5 cellular contexts compared by ENCODE assay signal in genomic region chr14:50356283-50356682, GRCh38. TPM values are rescaled to one million over a fixed set of nuclear protein-coding genes. Genes with fewer than 3 reads are reported as not detected.
DNase-seq lines count a peak whose midpoint lies in the region; ATAC-seq, FAIRE-seq and TF ChIP-seq lines count a peak whose summit lies in the region.
"Not testable (repeated sequence)": the region's sequence is repeated elsewhere in the genome, so short reads cannot be mapped to it uniquely, and the experiment has no call there.

No MANE protein-coding gene starts in this region.

- not testable (repeated sequence) for H3K4me1 ChIP-seq in HEK293 (ENCODE audit: control insufficient read depth, insufficient read depth, low read length); K562 (replicated peaks in 1 of 2; ENCODE audit: control insufficient read depth in 2 of 2, insufficient read depth in 2 of 2, low read length in 2 of 2)

- not testable (repeated sequence) for H3K36me3 ChIP-seq in HEK293 (ENCODE audit: control insufficient read depth in 2 of 2, insufficient read depth in 1 of 2, low read length in 2 of 2); K562 (ENCODE audit: control insufficient read depth, insufficient read depth, low read length)

- CTCF ChIA-PET in HEK293 (lab: Yijun Ruan, JAX), result interaction anchor here (0.5 kb wide), 1 partner anchor 29 kb away, joined by 5 read pairs; no protein-coding TSS in a partner anchor
- CTCF ChIA-PET in K562 (lab: Yijun Ruan, JAX; ENCODE audit: low intra/inter-chr PET ratio), result not testable (repeated sequence)

- not testable (repeated sequence) for ATAC-seq in K562

- H3K9me3 ChIP-seq in HEK293 (ENCODE audit: control insufficient read depth, insufficient read depth, low read depth, low read length); K562 (replicated peaks; ENCODE audit: control insufficient read depth, insufficient read depth, low read depth, low read length): not testable (repeated sequence)

- H3K4me1 Mint-ChIP-seq in chondrocyte (ENCODE audit: low read depth) (peaks cover 28% of the 10 kb centered on the region), endothelial cell (ENCODE audit: unreplicated experiment) (peaks cover 13% of the 10 kb centered on the region), nephron (peaks cover 37% of the 10 kb centered on the region)

- H3K9ac ChIP-seq in K562 (ENCODE audit: insufficient read depth in 1 of 2, low read depth in 2 of 2, low read length in 2 of 2), result not testable (repeated sequence)

- DNase-seq in K562 (ENCODE audit: extremely low read depth in 1 of 4, low spot score in 3 of 4); chondrocyte (ENCODE audit: low spot score); endothelial cell (ENCODE audit: low spot score): not testable (repeated sequence)

- H3K9me3 Mint-ChIP-seq in chondrocyte (ENCODE audit: low read depth); endothelial cell (ENCODE audit: unreplicated experiment); nephron: not testable (repeated sequence)

- not testable (repeated sequence) for TF ChIP-seq EP300 in K562 (IDR thresholded peaks at IDR 0.05; ENCODE audit: low read length)

- TF ChIP-seq RAD21 in K562 (CRISPR knock-in tag; conservative IDR thresholded peaks at IDR 0.05 in 1 of 2, IDR thresholded peaks at IDR 0.05 in 1 of 2), result not testable (repeated sequence)

- H3K4me2 ChIP-seq in K562 (ENCODE audit: insufficient read depth, low read length), result not testable (repeated sequence)

- intact Hi-C loops in K562 (cut with micrococcal nuclease), result not testable (repeated sequence)

- H3K79me2 ChIP-seq in K562 (ENCODE audit: control insufficient read depth, insufficient read depth, low read length), result not testable (repeated sequence)

- WGBS in K562 (ENCODE audit: insufficient coverage, low coverage, missing lambda C conversion rate), result 72% methylated on average over 3 of the region's 3 CpGs

- H3K4me3 Mint-ChIP-seq in chondrocyte (ENCODE audit: unreplicated experiment); endothelial cell (ENCODE audit: unreplicated experiment); nephron: not testable (repeated sequence)

- not testable (repeated sequence) for TF ChIP-seq POLR2A in K562 (conservative IDR thresholded peaks at IDR 0.05)

- POLR2A ChIA-PET in HEK293 (lab: Yijun Ruan, JAX); K562 (lab: Yijun Ruan, JAX): not testable (repeated sequence)

- FAIRE-seq in K562 (lab: Jason Lieb, UNC), result not testable (repeated sequence)

- BruUV-seq in K562 (replicated peaks; lab: Mats Ljungman, UMichigan), result not testable (repeated sequence)

- H3K9me1 ChIP-seq in K562 (ENCODE audit: control insufficient read depth, insufficient read depth, low read length), result not testable (repeated sequence)

- TF ChIP-seq CTCF in HEK293 (tag by site-specific recombination; IDR thresholded peaks at IDR 0.05); K562 (IDR thresholded peaks at IDR 0.05 in 2 of 3, conservative IDR thresholded peaks at IDR 0.05 in 1 of 3; ENCODE audit: insufficient read depth in 2 of 3, low read depth in 1 of 3, low read length in 3 of 3); chondrocyte (IDR thresholded peaks at IDR 0.05); endothelial cell (IDR thresholded peaks at IDR 0.05; ENCODE audit: unreplicated experiment); nephron (IDR thresholded peaks at IDR 0.05; ENCODE audit: unreplicated experiment in 3 of 3): not testable (repeated sequence)

- peak overlapping the region; percentile 62 for H3K27ac Mint-ChIP-seq in chondrocyte (ENCODE audit: unreplicated experiment)
- H3K27ac Mint-ChIP-seq in endothelial cell (ENCODE audit: unreplicated experiment), result peak overlapping the region; percentile 83
- peak overlapping the region in 2 of 3 experiments; percentile 44 to 67 for H3K27ac Mint-ChIP-seq in nephron

- not testable (repeated sequence) for H3K4me3 ChIP-seq in HEK293 (ENCODE audit: low read depth, low read length); K562

- H3K27me3 ChIP-seq in K562 (ENCODE audit: control insufficient read depth in 2 of 2, insufficient read depth in 2 of 2, low read length in 2 of 2), result not testable (repeated sequence)

- not testable (repeated sequence) for H3K36me3 Mint-ChIP-seq in chondrocyte (ENCODE audit: low read depth); endothelial cell (ENCODE audit: low read depth, unreplicated experiment); nephron (ENCODE audit: low read depth)

- not testable (repeated sequence) for H2AFZ ChIP-seq in K562 (ENCODE audit: low read depth, low read length)

- H4K20me1 ChIP-seq in K562 (replicated peaks; ENCODE audit: control insufficient read depth, insufficient read depth, low read length), result not testable (repeated sequence)

- in situ Hi-C loops in K562 (cut with MboI), result not testable (repeated sequence)

- not testable (repeated sequence) for H3K27me3 Mint-ChIP-seq in chondrocyte (ENCODE audit: low read depth); endothelial cell (ENCODE audit: unreplicated experiment); nephron (ENCODE audit: low read depth)

- not testable (repeated sequence) for H3K27ac ChIP-seq in HEK293 (ENCODE audit: extremely low read depth, low read depth, low read length); K562 (ENCODE audit: extremely low read depth, low read depth, low read length)

RNA-seq across cellular contexts. Expression of gene CDKL1, which starts 40.4 kb away (rescaled TPM):
- total RNA-seq in K562 (2011; cell fraction: chromatin; rRNA removed; ENCODE audit: low replicate concordance), result 6.0 and 29.9 TPM in 2 replicates
- total RNA-seq in K562 (2011; cell fraction: nucleolus; rRNA removed), result 6.5 and 7.5 TPM in 2 replicates
- 8.9 and 12.5 TPM in 2 replicates for total RNA-seq in K562 (2011; cell fraction: nucleoplasm; rRNA removed)
- total RNA-seq in K562 (2014; rRNA removed) (11.1 and 18.1 TPM in 2 replicates), K562 (2014; rRNA removed; fragmentation: Illumina TruSeq; extraction: Trizol) (6.2 and 8.5 TPM in 2 replicates), K562 (2015; rRNA removed; fragmentation: Illumina TruSeq; extraction: Trizol) (9.0 and 10.7 TPM in 2 replicates), K562 (2021) (7.3 and 7.5 TPM in 2 replicates), chondrocyte (8.4 to 15.7 TPM (median 9.4 TPM) in 3 replicates), endothelial cell (ENCODE audit: unreplicated experiment) (19.0 TPM)
- polyA plus RNA-seq in K562 (2011; rRNA removed) (9.3 and 11.5 TPM in 2 replicates), K562 (2014; fragmentation: Illumina TruSeq; extraction: Trizol) (3.7 and 35.0 TPM in 2 replicates), K562 (2014; fragmentation: Nextera tagmentation; extraction: Ambion mirVana) (1 to 10 TPM; 2.3 to 4.8 TPM), K562 (2014; rRNA removed) (4.4 and 6.9 TPM in 2 replicates)
- polyA plus RNA-seq in K562 (2011; cell fraction: cytosol; rRNA removed), result 1.9 and 2.1 TPM in 2 replicates
- 3.6 and 5.4 TPM in 2 replicates for polyA plus RNA-seq in K562 (2011; cell fraction: nucleus; rRNA removed)
- polyA plus RNA-seq in K562 (2012), result 1.3 and 4.8 TPM in 2 replicates
- 6.8 and 9.4 TPM in 2 replicates for polyA minus RNA-seq in K562 (2011; rRNA and poly(A)+ RNA removed)
- 9.6 and 10.1 TPM in 2 replicates for polyA minus RNA-seq in K562 (2011; cell fraction: cytosol; rRNA and poly(A)+ RNA removed)
- 11.1 and 29.4 TPM in 2 replicates for polyA minus RNA-seq in K562 (2011; cell fraction: nucleus; rRNA and poly(A)+ RNA removed)

RNA-seq across cellular contexts. Expression of gene DMAC2L, which starts 44.2 kb away (rescaled TPM):
- 14.3 and 15.6 TPM in 2 replicates for total RNA-seq in K562 (2011; cell fraction: chromatin; rRNA removed; ENCODE audit: low replicate concordance)
- 9.2 and 9.3 TPM in 2 replicates for total RNA-seq in K562 (2011; cell fraction: nucleolus; rRNA removed)
- 10.2 and 21.3 TPM in 2 replicates for total RNA-seq in K562 (2011; cell fraction: nucleoplasm; rRNA removed)
- total RNA-seq in K562 (2014; rRNA removed) (3.2 and 4.0 TPM in 2 replicates), K562 (2014; rRNA removed; fragmentation: Illumina TruSeq; extraction: Trizol) (9.3 and 10.4 TPM in 2 replicates), K562 (2015; rRNA removed; fragmentation: Illumina TruSeq; extraction: Trizol) (5.4 and 6.1 TPM in 2 replicates), K562 (2021) (9.2 and 9.9 TPM in 2 replicates), chondrocyte (9.9 to 17.3 TPM (median 13.5 TPM) in 3 replicates), endothelial cell (ENCODE audit: unreplicated experiment) (14.1 TPM)
- polyA plus RNA-seq in K562 (2011; rRNA removed) (14.6 and 15.4 TPM in 2 replicates), K562 (2014; fragmentation: Illumina TruSeq; extraction: Trizol) (6.7 and 6.9 TPM in 2 replicates), K562 (2014; fragmentation: Nextera tagmentation; extraction: Ambion mirVana) (10 to 100 TPM; 37.1 to 37.2 TPM), K562 (2014; rRNA removed) (12.5 and 12.6 TPM in 2 replicates)
- polyA plus RNA-seq in K562 (2011; cell fraction: cytosol; rRNA removed), result 13.6 and 14.3 TPM in 2 replicates
- 10.4 and 11.8 TPM in 2 replicates for polyA plus RNA-seq in K562 (2011; cell fraction: nucleus; rRNA removed)
- polyA plus RNA-seq in K562 (2012), result 9.3 and 11.3 TPM in 2 replicates
- polyA minus RNA-seq in K562 (2011; rRNA and poly(A)+ RNA removed), result 9.8 and 13.3 TPM in 2 replicates
- polyA minus RNA-seq in K562 (2011; cell fraction: cytosol; rRNA and poly(A)+ RNA removed), result 3.3 and 7.7 TPM in 2 replicates
- 7.3 and 8.2 TPM in 2 replicates for polyA minus RNA-seq in K562 (2011; cell fraction: nucleus; rRNA and poly(A)+ RNA removed)

RNA-seq across cellular contexts. Expression of gene L2HGDH, which starts 44.3 kb away (rescaled TPM):
- total RNA-seq in K562 (2011; cell fraction: chromatin; rRNA removed; ENCODE audit: low replicate concordance), result 11.9 and 17.6 TPM in 2 replicates
- total RNA-seq in K562 (2011; cell fraction: nucleolus; rRNA removed), result 9.2 and 10.3 TPM in 2 replicates
- 9.9 and 15.2 TPM in 2 replicates for total RNA-seq in K562 (2011; cell fraction: nucleoplasm; rRNA removed)
- total RNA-seq in K562 (2014; rRNA removed) (14.4 and 16.1 TPM in 2 replicates), K562 (2014; rRNA removed; fragmentation: Illumina TruSeq; extraction: Trizol) (10.5 TPM in 2 replicates), K562 (2015; rRNA removed; fragmentation: Illumina TruSeq; extraction: Trizol) (8.8 and 9.3 TPM in 2 replicates), K562 (2021) (10.3 and 12.7 TPM in 2 replicates), chondrocyte (5.4 to 5.9 TPM (median 5.8 TPM) in 3 replicates), endothelial cell (ENCODE audit: unreplicated experiment) (7.6 TPM)
- polyA plus RNA-seq in K562 (2011; rRNA removed) (9.4 and 11.1 TPM in 2 replicates), K562 (2014; fragmentation: Illumina TruSeq; extraction: Trizol) (10.1 TPM in 2 replicates), K562 (2014; fragmentation: Nextera tagmentation; extraction: Ambion mirVana) (1 to 10 TPM; 1.7 to 2.1 TPM), K562 (2014; rRNA removed) (11.8 and 12.0 TPM in 2 replicates)
- polyA plus RNA-seq in K562 (2011; cell fraction: cytosol; rRNA removed), result 6.2 and 9.2 TPM in 2 replicates
- 5.5 and 7.9 TPM in 2 replicates for polyA plus RNA-seq in K562 (2011; cell fraction: nucleus; rRNA removed)
- 6.1 and 10.2 TPM in 2 replicates for polyA plus RNA-seq in K562 (2012)
- polyA minus RNA-seq in K562 (2011; rRNA and poly(A)+ RNA removed), result 10.3 and 12.6 TPM in 2 replicates
- 7.9 and 11.0 TPM in 2 replicates for polyA minus RNA-seq in K562 (2011; cell fraction: cytosol; rRNA and poly(A)+ RNA removed)
- polyA minus RNA-seq in K562 (2011; cell fraction: nucleus; rRNA and poly(A)+ RNA removed), result 5.4 and 13.8 TPM in 2 replicates
